13 cellular contexts compared by ENCODE assay signal in genomic region chr10:34941471-34942357, GRCh38.
DNase-seq lines count a peak whose midpoint lies in the region; ATAC-seq lines count a peak whose summit lies in the region.
"Had no signal": no experiment of that assay in that cellular context is flagged by ENCODE, and none has a peak within 500 bp of the region (broad histone marks: within the 10 kb centered on the region; RNA-seq: fewer than 3 reads in every experiment).

No MANE protein-coding gene starts in this region.

- DNase-seq in astrocyte of the hippocampus (ENCODE audit: low read depth, low spot score) (peak; percentile 49), kidney tubule cell (ENCODE audit: low spot score) (peak; percentile 80), H4 (ENCODE audit: low spot score) (no peak), hepatic stellate cell (ENCODE audit: low spot score) (no peak), CD1c-positive myeloid dendritic cell (ENCODE audit: extremely low spot score) (no peak)
- DNase-seq: activated CD4-positive, alpha-beta T cell treated with anti-CD3 and anti-CD28 coated beads, Interleukin-2, amount 50 U/mL, for 48 hours; activated gamma-delta T cell; C1 segment of cervical spinal cord; right cardiac atrium had no signal

- ATAC-seq in GM19043 (IDR thresholded peaks at IDR 0.05; ENCODE audit: low read depth, unreplicated experiment) (peak; percentile 58), HG03060 (IDR thresholded peaks at IDR 0.05; ENCODE audit: low read depth, unreplicated experiment) (peak; percentile 50), HG02973 (IDR thresholded peaks at IDR 0.05; ENCODE audit: unreplicated experiment) (no peak)
- ATAC-seq: Panc1, right cardiac atrium had no signal

Comparison
In these comparisons a context has a peak if more than half of its experiments do, and no peak if none do; other contexts are left out.
1. DNase-seq: peak in astrocyte of the hippocampus (single experiment) and kidney tubule cell (single experiment); none in H4 (single experiment), hepatic stellate cell (single experiment) and CD1c-positive myeloid dendritic cell (single experiment).